In the genomic region with DNA sequence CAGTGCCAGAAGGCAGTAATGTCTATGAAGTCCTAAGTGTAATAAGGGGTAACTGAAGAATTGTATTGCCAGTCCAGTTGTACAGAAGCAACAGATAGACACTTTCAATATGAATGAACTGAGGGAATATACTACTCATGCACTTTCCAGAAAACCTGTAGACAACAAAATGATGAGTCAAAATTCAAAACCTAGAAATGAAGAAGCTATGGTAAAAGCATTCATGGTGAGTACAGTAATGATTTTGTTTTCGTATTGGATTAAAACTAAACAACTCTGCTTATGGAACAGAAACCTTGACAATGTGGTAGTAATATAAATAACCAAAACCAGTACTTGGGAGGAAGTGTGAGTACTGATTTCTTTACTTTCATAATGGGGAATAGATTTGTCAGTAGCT, we compare ENCODE assay signal across 9 cellular contexts. TPM values are rescaled to one million over a fixed set of nuclear protein-coding genes. Genes with fewer than 3 reads are reported as not detected.
A peak's percentile ranks its signal among the peaks of the same experiment; 100 is the strongest.
DNase-seq lines count a peak whose midpoint lies in the region; ATAC-seq and TF ChIP-seq lines count a peak whose summit lies in the region.
"Had no signal": no experiment of that assay in that cellular context is flagged by ENCODE, and none has a peak within 500 bp of the region (broad histone marks: within the 10 kb centered on the region; RNA-seq: fewer than 3 reads in every experiment).

No MANE protein-coding gene starts in this region.

- H3K27ac Mint-ChIP-seq in activated T-helper 2 cell treated with anti-CD3 and anti-CD28 coated beads, Interferon-gamma antibody, Interleukin-2, Interleukin-4, amounts not matched to agents 10 μg/mL and 5 μg/mL and 100 μg/mL, durations not matched to agents 14 hours and 24 hours and 36 hours, result peak overlapping the region; percentile 84

- no peak for TF ChIP-seq CTCF in tibial artery (IDR thresholded peaks at IDR 0.05)

- H3K4me3 Mint-ChIP-seq in activated T-helper 2 cell treated with anti-CD3 and anti-CD28 coated beads, Interferon-gamma antibody, Interleukin-2, Interleukin-4, amounts not matched to agents 10 μg/mL and 5 μg/mL and 100 μg/mL, durations not matched to agents 14 hours and 24 hours and 36 hours (ENCODE audit: low read depth), result no peak overlapping the region

- ATAC-seq in GM18868 (IDR thresholded peaks at IDR 0.05; ENCODE audit: unreplicated experiment) (peak; percentile 74), GM21515 (IDR thresholded peaks at IDR 0.05; ENCODE audit: unreplicated experiment) (peak; percentile 91), HG03159 (IDR thresholded peaks at IDR 0.05; ENCODE audit: unreplicated experiment) (peak; percentile 87), esophagus mucosa (no peak), left cardiac atrium (no peak)

- intact Hi-C loops in activated T-helper 2 cell treated with anti-CD3 and anti-CD28 coated beads, Interferon-gamma antibody, Interleukin-2, Interleukin-4, amounts not matched to agents 10 μg/mL and 5 μg/mL and 100 μg/mL, durations not matched to agents 14 hours and 24 hours and 36 hours (cut with micrococcal nuclease), result loop anchor here (1.0 to 5.0 kb wide), 9 partner anchors 9 to 499 kb away; a partner anchor contains a TSS
- intact Hi-C loops in tibial artery (cut with DNase I; ENCODE audit: low total_unique reads), result no loop called here
- intact Hi-C loops in left cardiac atrium (cut with DNase I), result no loop called here

- no peak overlapping the region for H3K4me3 ChIP-seq in tibial artery

- DNase-seq in activated T-helper 2 cell treated with anti-CD3 and anti-CD28 coated beads, Interferon-gamma antibody, Interleukin-2, Interleukin-4, amounts not matched to agents 10 μg/mL and 5 μg/mL and 100 μg/mL, durations not matched to agents 14 hours and 24 hours and 36 hours (ENCODE audit: low spot score), result no peak
- DNase-seq in tibial artery (no peak), left cardiac atrium (no peak)
- DNase-seq: DND-41 had no signal

- H3K36me3 ChIP-seq in tibial artery, result no peaks in the 10 kb centered on the region

- H3K27me3 ChIP-seq in tibial artery, result no peaks in the 10 kb centered on the region

- peaks cover 0 to 10% (median 4%) of the 10 kb centered on the region in 4 donors for H3K4me1 ChIP-seq in tibial artery

- H3K36me3 Mint-ChIP-seq in activated T-helper 2 cell treated with anti-CD3 and anti-CD28 coated beads, Interferon-gamma antibody, Interleukin-2, Interleukin-4, amounts not matched to agents 10 μg/mL and 5 μg/mL and 100 μg/mL, durations not matched to agents 14 hours and 24 hours and 36 hours (ENCODE audit: low read depth), result peaks cover 47% of the 10 kb centered on the region

- H3K9me3 ChIP-seq in tibial artery, result no peaks in the 10 kb centered on the region

- H3K27ac ChIP-seq in tibial artery, result no peak overlapping the region
- H3K27ac ChIP-seq: HL-60 had no signal

- peaks cover 27% of the 10 kb centered on the region for H3K9me3 Mint-ChIP-seq in activated T-helper 2 cell treated with anti-CD3 and anti-CD28 coated beads, Interferon-gamma antibody, Interleukin-2, Interleukin-4, amounts not matched to agents 10 μg/mL and 5 μg/mL and 100 μg/mL, durations not matched to agents 14 hours and 24 hours and 36 hours

- peaks cover 37% of the 10 kb centered on the region for H3K4me1 Mint-ChIP-seq in activated T-helper 2 cell treated with anti-CD3 and anti-CD28 coated beads, Interferon-gamma antibody, Interleukin-2, Interleukin-4, amounts not matched to agents 10 μg/mL and 5 μg/mL and 100 μg/mL, durations not matched to agents 14 hours and 24 hours and 36 hours (ENCODE audit: low read depth)

- H3K27me3 Mint-ChIP-seq in activated T-helper 2 cell treated with anti-CD3 and anti-CD28 coated beads, Interferon-gamma antibody, Interleukin-2, Interleukin-4, amounts not matched to agents 10 μg/mL and 5 μg/mL and 100 μg/mL, durations not matched to agents 14 hours and 24 hours and 36 hours (ENCODE audit: low read depth), result peaks cover 19% of the 10 kb centered on the region

RNA-seq across cellular contexts. Expression of a gene that starts 35.0 kb away (rescaled TPM):
- total RNA-seq in activated T-helper 2 cell treated with anti-CD3 and anti-CD28 coated beads, Interferon-gamma antibody, Interleukin-2, Interleukin-4, amounts not matched to agents 10 μg/mL and 5 μg/mL and 100 μg/mL, durations not matched to agents 14 hours and 24 hours and 36 hours, result 1.9 and 2.7 TPM in 2 replicates
- total RNA-seq in esophagus mucosa (2.0 TPM), left cardiac atrium (1 to 10 TPM; 8.0 to 9.2 TPM)

Comparison
In these comparisons a context has a peak if more than half of its experiments do, and no peak if none do; other contexts are left out.
1. ATAC-seq: peak in GM18868 (single experiment), GM21515 (single experiment) and HG03159 (single experiment); none in esophagus mucosa (single experiment) and left cardiac atrium (0 of 2).